ENCODE assay signal across 9 cellular contexts in the genomic region with DNA sequence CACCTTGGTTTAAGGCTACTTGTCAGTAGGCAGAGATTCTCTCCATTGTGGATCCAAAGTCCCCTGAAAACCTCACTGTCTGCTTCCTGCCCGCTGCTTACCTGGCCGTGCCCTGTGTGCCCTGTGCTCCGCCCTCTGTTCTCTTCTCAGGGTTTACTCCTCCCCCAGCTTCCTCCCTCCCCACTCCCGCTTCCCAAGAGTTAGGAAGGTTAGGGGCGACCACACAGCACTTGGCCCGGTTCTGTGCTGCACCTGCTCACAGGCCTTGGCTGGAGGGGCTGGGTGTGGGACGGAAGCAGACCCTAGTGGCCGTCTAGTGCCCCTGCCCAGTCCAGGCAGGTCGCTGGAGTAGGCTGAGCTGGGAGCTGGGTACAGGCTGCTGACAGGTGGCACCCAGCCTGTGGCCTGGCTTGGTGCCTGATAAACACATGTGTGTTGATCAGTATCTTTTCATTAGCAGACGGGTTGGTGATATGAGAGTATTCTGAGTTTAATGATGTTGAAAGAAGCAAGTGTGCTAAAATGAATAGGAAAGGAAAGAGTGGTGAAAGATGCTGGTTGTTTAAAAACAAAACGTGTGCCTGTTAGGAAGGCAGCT. TPM values are rescaled to one million over a fixed set of nuclear protein-coding genes. Genes with fewer than 3 reads are reported as not detected.
DNase-seq lines count a peak whose midpoint lies in the region; ATAC-seq and TF ChIP-seq lines count a peak whose summit lies in the region.
"Had no signal": no experiment of that assay in that cellular context is flagged by ENCODE, and none has a peak within 500 bp of the region (broad histone marks: within the 10 kb centered on the region; RNA-seq: fewer than 3 reads in every experiment).

No MANE protein-coding gene starts in this region.

- H4K20me1 ChIP-seq in GM23338 (replicated peaks; ENCODE audit: insufficient read depth) (no peaks in the 10 kb centered on the region), mammary epithelial cell (ENCODE audit: insufficient read depth, low read length) (no peaks in the 10 kb centered on the region)

- H3K4me2 ChIP-seq in GM23338 (no peak overlapping the region), mammary epithelial cell (ENCODE audit: insufficient read depth, low read depth, low read length) (no peak overlapping the region)
- H3K4me2 ChIP-seq: smooth muscle cell had no signal

- H3K9me3 Mint-ChIP-seq in GM23338 (no peaks in the 10 kb centered on the region), nephron (no peaks in the 10 kb centered on the region)

- H3F3A ChIP-seq in GM23338 (replicated peaks; ENCODE audit: low read depth): no peaks in the 10 kb centered on the region

- no peaks in the 10 kb centered on the region for H3K27me3 ChIP-seq in GM23338 (ENCODE audit: insufficient read depth)
- no peaks in the 10 kb centered on the region for H3K27me3 ChIP-seq in mammary epithelial cell (ENCODE audit: insufficient read depth, low read length)

- peak; percentile 70 for ATAC-seq in GM23338
- no peak for ATAC-seq in GM21447 (IDR thresholded peaks at IDR 0.05; ENCODE audit: unreplicated experiment)
- no peak for ATAC-seq in HG02885 (IDR thresholded peaks at IDR 0.05; ENCODE audit: poor library complexity, unreplicated experiment)

- H3K4me3 ChIP-seq in GM23338 (no peak overlapping the region), mammary epithelial cell (replicated peaks in 1 of 3; ENCODE audit: insufficient read depth in 1 of 3, low read depth in 2 of 3, low read length in 3 of 3) (no peak overlapping the region)
- H3K4me3 ChIP-seq: smooth muscle cell had no signal

- TF ChIP-seq CTCF in GM23338 (conservative IDR thresholded peaks at IDR 0.05; ENCODE audit: low read depth in 2 of 2) (peak; percentile 15 to 25; a peak in 1 of 4 replicates), mammary epithelial cell (conservative IDR thresholded peaks at IDR 0.05 in 1 of 2, IDR thresholded peaks at IDR 0.05 in 1 of 2; ENCODE audit: extremely low read depth in 1 of 2, insufficient read depth in 1 of 2, low read depth in 1 of 2, low read length in 2 of 2) (no peak), nephron (IDR thresholded peaks at IDR 0.05; ENCODE audit: unreplicated experiment in 3 of 3) (no peak)

- no peaks in the 10 kb centered on the region for H3K36me3 ChIP-seq in GM23338 (ENCODE audit: insufficient read depth)
- no peaks in the 10 kb centered on the region for H3K36me3 ChIP-seq in mammary epithelial cell (ENCODE audit: insufficient read depth, low read length)

- BruUV-seq in mammary epithelial cell (replicated peaks; lab: Mats Ljungman, UMichigan): no TSS peak

- no peak overlapping the region for H2AFZ ChIP-seq in GM23338
- no peak overlapping the region for H2AFZ ChIP-seq in mammary epithelial cell (ENCODE audit: low read depth, low read length)

- H3K79me2 ChIP-seq in GM23338 (replicated peaks; ENCODE audit: insufficient read depth): no peaks in the 10 kb centered on the region
- H3K79me2 ChIP-seq in mammary epithelial cell (ENCODE audit: insufficient read depth, low read length): no peaks in the 10 kb centered on the region

- in situ Hi-C loops in mammary epithelial cell (cut with MboI; ENCODE audit: low sequenced_read_pairs in 2 of 2): no loop called here

- no peak overlapping the region for H3K27ac ChIP-seq in GM23338 (ENCODE audit: low read depth)
- H3K27ac ChIP-seq in mammary epithelial cell (ENCODE audit: insufficient read depth, low read depth, low read length): no peak overlapping the region

- WGBS in mammary epithelial cell (ENCODE audit: low coverage, missing lambda C conversion rate): 55% methylated on average over 11 of the region's 11 CpGs

- peaks cover 9% of the 10 kb centered on the region for H3K27me3 Mint-ChIP-seq in GM23338 (ENCODE audit: insufficient read depth, low read depth, poor library complexity)
- peaks cover 5% of the 10 kb centered on the region for H3K27me3 Mint-ChIP-seq in nephron (ENCODE audit: low read depth)

- H3K9me2 ChIP-seq in GM23338 (ENCODE audit: insufficient read depth): no peaks in the 10 kb centered on the region

- H3K36me3 Mint-ChIP-seq in GM23338 (ENCODE audit: low read depth) (no peaks in the 10 kb centered on the region), nephron (ENCODE audit: low read depth) (no peaks in the 10 kb centered on the region)

- peak; percentile 53 for DNase-seq in GM23338 (ENCODE audit: low spot score)
- DNase-seq in NCI-H69 (lab: John Stamatoyannopoulos, UW): peak; percentile 83
- DNase-seq in mammary epithelial cell: peak; percentile 10
- no peak for DNase-seq in nucleus accumbens (lab: John Stamatoyannopoulos, UW)
- no peak for DNase-seq in NOMO-1 treated with dmso at 0.1 percent for 144 hours (lab: John Stamatoyannopoulos, UW; ENCODE audit: unreplicated experiment)

- no peak overlapping the region for H3K9ac ChIP-seq in mammary epithelial cell (ENCODE audit: insufficient read depth, low read length)

- H3K4me3 Mint-ChIP-seq in GM23338: no peak overlapping the region; the same call in 2 of the 3 replicates
- H3K4me3 Mint-ChIP-seq in nephron: no peak overlapping the region

- H3K27ac Mint-ChIP-seq in GM23338: peak overlapping the region; percentile 85
- peak overlapping the region in 2 of 3 experiments; percentile 19 to 21 for H3K27ac Mint-ChIP-seq in nephron

- H3K9me3 ChIP-seq in mammary epithelial cell (replicated peaks; ENCODE audit: insufficient read depth, low read length): no peaks in the 10 kb centered on the region

- dilution Hi-C loops in mammary epithelial cell (cut with HindIII; ENCODE audit: low sequenced_read_pairs): no loop called here

- H3K4me1 ChIP-seq in GM23338 (ENCODE audit: insufficient read depth) (no peaks in the 10 kb centered on the region), mammary epithelial cell (ENCODE audit: insufficient read depth, low read length) (peaks cover 33% of the 10 kb centered on the region)

- intact Hi-C loops in mammary epithelial cell (cut with micrococcal nuclease): no loop called here

- CTCF ChIA-PET in mammary epithelial cell (lab: Charles Lee; ENCODE audit: low non-redundant PET): no interaction called here

- H3K4me1 Mint-ChIP-seq in GM23338 (peaks cover 17% of the 10 kb centered on the region; the same call in 2 of the 3 replicates), nephron (peaks cover 12% of the 10 kb centered on the region)

TF ChIP-seq in GM23338, 12 proteins besides CTCF, POLR2A, EP300 and RAD21 (continues in another document):
- TF ChIP-seq EZH2phosphoT487 (IDR thresholded peaks at IDR 0.05; ENCODE audit: unreplicated experiment): no peak
- TF ChIP-seq ZNF114 (CRISPR knock-in tag; IDR thresholded peaks at IDR 0.05): no peak
- no peak for TF ChIP-seq JUNB (IDR thresholded peaks at IDR 0.05; ENCODE audit: unreplicated experiment)

RNA-seq across cellular contexts. Expression of a gene that starts 40.5 kb away (rescaled TPM):
- 19.7 and 81.8 TPM in 2 replicates for total RNA-seq in GM23338 (2014; rRNA removed; shearing (Covaris generic))
- polyA plus RNA-seq in GM23338 (2016; fragmentation: Nextera tagmentation; extraction: Ambion mirVana) (2.7 and 3.1 TPM in 2 replicates), mammary epithelial cell (17.7 TPM)
- total RNA-seq in mammary epithelial cell: 10 to 100 TPM; 19.2 to 58.8 TPM
- polyA minus RNA-seq in mammary epithelial cell: 3.0 TPM

Comparison
In these comparisons a context has a peak if more than half of its experiments do, and no peak if none do; other contexts are left out.
1. DNase-seq: peak in GM23338 (single experiment), NCI-H69 (single experiment) and mammary epithelial cell (single experiment); none in nucleus accumbens (0 of 56) and NOMO-1 treated with dmso at 0.1 percent for 144 hours (single experiment).
2. CTCF ChIP-seq: peak in GM23338 (2 of 2); none in mammary epithelial cell (0 of 2) and nephron (0 of 3).